ENCODE assay signal across 1 cellular context in the genomic region with DNA sequence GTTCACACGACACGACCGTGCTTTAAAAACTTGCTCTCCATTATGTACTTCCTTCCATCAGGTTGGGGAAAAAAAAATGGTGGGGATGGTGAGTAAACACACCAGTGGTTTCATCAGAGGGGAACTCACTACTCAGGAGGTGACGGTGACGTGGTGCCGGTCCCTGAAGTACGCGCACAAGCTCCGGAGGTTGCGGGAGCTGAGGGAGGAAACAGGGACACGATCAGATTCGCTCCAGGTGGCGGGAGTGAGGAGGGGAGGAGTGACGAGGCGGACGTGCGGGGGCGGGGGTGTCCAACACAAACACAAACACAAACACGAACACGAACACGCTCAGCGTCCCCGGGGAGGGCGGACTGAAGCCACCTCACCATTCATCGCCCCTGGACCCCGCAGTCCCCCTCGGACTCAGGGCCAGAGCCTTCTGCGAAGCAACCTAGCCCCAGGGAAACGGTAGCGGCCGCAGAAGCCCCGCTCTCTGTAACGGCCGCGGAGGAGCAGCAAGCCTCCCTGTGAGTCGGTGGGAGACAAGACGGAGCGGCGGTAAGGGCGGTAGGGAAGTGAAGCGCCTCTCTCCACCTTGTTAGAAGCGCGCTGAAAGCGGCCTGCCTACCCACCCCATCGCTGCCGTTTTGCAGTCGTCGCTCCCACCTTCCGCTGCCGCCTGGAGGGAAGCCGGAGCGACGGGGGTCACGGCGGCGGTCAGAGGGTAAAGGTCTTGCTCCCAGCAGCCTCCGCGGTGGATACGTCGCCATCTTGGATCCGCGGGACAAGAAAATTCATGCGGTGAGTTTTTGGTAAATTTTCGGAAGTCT.
TF ChIP-seq lines count a peak whose summit lies in the region.

A gene with protein sequence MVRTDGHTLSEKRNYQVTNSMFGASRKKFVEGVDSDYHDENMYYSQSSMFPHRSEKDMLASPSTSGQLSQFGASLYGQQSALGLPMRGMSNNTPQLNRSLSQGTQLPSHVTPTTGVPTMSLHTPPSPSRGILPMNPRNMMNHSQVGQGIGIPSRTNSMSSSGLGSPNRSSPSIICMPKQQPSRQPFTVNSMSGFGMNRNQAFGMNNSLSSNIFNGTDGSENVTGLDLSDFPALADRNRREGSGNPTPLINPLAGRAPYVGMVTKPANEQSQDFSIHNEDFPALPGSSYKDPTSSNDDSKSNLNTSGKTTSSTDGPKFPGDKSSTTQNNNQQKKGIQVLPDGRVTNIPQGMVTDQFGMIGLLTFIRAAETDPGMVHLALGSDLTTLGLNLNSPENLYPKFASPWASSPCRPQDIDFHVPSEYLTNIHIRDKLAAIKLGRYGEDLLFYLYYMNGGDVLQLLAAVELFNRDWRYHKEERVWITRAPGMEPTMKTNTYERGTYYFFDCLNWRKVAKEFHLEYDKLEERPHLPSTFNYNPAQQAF (plus strand): TSS at position 739 of the 815 bp plus-strand sequence. CDS start 34,794 bp downstream, outside the sequence.

TF ChIP-seq in HepG2, 621 proteins besides CTCF, POLR2A, EP300 and RAD21 (continued from another document and continues in another):
- TF ChIP-seq, protein P1, sequence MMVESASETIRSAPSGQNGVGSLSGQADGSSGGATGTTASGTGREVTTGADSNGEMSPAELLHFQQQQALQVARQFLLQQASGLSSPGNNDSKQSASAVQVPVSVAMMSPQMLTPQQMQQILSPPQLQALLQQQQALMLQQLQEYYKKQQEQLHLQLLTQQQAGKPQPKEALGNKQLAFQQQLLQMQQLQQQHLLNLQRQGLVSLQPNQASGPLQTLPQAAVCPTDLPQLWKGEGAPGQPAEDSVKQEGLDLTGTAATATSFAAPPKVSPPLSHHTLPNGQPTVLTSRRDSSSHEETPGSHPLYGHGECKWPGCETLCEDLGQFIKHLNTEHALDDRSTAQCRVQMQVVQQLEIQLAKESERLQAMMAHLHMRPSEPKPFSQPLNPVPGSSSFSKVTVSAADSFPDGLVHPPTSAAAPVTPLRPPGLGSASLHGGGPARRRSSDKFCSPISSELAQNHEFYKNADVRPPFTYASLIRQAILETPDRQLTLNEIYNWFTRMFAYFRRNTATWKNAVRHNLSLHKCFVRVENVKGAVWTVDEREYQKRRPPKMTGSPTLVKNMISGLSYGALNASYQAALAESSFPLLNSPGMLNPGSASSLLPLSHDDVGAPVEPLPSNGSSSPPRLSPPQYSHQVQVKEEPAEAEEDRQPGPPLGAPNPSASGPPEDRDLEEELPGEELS (CRISPR knock-in tag; IDR thresholded peaks at IDR 0.05), result peak; percentile 92
- TF ChIP-seq, protein P2, sequence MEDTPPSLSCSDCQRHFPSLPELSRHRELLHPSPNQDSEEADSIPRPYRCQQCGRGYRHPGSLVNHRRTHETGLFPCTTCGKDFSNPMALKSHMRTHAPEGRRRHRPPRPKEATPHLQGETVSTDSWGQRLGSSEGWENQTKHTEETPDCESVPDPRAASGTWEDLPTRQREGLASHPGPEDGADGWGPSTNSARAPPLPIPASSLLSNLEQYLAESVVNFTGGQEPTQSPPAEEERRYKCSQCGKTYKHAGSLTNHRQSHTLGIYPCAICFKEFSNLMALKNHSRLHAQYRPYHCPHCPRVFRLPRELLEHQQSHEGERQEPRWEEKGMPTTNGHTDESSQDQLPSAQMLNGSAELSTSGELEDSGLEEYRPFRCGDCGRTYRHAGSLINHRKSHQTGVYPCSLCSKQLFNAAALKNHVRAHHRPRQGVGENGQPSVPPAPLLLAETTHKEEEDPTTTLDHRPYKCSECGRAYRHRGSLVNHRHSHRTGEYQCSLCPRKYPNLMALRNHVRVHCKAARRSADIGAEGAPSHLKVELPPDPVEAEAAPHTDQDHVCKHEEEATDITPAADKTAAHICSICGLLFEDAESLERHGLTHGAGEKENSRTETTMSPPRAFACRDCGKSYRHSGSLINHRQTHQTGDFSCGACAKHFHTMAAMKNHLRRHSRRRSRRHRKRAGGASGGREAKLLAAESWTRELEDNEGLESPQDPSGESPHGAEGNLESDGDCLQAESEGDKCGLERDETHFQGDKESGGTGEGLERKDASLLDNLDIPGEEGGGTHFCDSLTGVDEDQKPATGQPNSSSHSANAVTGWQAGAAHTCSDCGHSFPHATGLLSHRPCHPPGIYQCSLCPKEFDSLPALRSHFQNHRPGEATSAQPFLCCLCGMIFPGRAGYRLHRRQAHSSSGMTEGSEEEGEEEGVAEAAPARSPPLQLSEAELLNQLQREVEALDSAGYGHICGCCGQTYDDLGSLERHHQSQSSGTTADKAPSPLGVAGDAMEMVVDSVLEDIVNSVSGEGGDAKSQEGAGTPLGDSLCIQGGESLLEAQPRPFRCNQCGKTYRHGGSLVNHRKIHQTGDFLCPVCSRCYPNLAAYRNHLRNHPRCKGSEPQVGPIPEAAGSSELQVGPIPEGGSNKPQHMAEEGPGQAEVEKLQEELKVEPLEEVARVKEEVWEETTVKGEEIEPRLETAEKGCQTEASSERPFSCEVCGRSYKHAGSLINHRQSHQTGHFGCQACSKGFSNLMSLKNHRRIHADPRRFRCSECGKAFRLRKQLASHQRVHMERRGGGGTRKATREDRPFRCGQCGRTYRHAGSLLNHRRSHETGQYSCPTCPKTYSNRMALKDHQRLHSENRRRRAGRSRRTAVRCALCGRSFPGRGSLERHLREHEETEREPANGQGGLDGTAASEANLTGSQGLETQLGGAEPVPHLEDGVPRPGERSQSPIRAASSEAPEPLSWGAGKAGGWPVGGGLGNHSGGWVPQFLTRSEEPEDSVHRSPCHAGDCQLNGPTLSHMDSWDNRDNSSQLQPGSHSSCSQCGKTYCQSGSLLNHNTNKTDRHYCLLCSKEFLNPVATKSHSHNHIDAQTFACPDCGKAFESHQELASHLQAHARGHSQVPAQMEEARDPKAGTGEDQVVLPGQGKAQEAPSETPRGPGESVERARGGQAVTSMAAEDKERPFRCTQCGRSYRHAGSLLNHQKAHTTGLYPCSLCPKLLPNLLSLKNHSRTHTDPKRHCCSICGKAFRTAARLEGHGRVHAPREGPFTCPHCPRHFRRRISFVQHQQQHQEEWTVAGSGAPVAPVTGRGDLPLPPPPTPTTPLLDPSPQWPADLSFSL (CRISPR knock-in tag; IDR thresholded peaks at IDR 0.05), result peak; percentile 83
- peak; percentile 97 for TF ChIP-seq RBFOX2 (IDR thresholded peaks at IDR 0.05; ENCODE audit: low read depth, low read length)
- TF ChIP-seq ZNF431 (CRISPR knock-in tag; IDR thresholded peaks at IDR 0.05; ENCODE audit: borderline replicate concordance, low read depth), result no peak
- peak; percentile 69; the same call in 1 of the 2 replicates for TF ChIP-seq KLF6 (CRISPR knock-in tag; IDR thresholded peaks at IDR 0.05)
- peak; percentile 94 for TF ChIP-seq EED (CRISPR knock-in tag; IDR thresholded peaks at IDR 0.05)
- TF ChIP-seq ZNF777 (CRISPR knock-in tag; IDR thresholded peaks at IDR 0.05), result no peak
- no peak for TF ChIP-seq ZNF337 (CRISPR knock-in tag; IDR thresholded peaks at IDR 0.05; ENCODE audit: borderline replicate concordance, low read depth)
- TF ChIP-seq ZNF652 (CRISPR knock-in tag; IDR thresholded peaks at IDR 0.05; ENCODE audit: borderline replicate concordance, low read depth), result peak; percentile 65; the same call in 1 of the 2 replicates
- TF ChIP-seq ZNF143 (CRISPR knock-in tag; IDR thresholded peaks at IDR 0.05), result peak; percentile 93
- no peak for TF ChIP-seq ZNF773 (CRISPR knock-in tag; IDR thresholded peaks at IDR 0.05; ENCODE audit: borderline replicate concordance)
- no peak for TF ChIP-seq HOXA7 (CRISPR knock-in tag; IDR thresholded peaks at IDR 0.05)
- TF ChIP-seq, protein P3, sequence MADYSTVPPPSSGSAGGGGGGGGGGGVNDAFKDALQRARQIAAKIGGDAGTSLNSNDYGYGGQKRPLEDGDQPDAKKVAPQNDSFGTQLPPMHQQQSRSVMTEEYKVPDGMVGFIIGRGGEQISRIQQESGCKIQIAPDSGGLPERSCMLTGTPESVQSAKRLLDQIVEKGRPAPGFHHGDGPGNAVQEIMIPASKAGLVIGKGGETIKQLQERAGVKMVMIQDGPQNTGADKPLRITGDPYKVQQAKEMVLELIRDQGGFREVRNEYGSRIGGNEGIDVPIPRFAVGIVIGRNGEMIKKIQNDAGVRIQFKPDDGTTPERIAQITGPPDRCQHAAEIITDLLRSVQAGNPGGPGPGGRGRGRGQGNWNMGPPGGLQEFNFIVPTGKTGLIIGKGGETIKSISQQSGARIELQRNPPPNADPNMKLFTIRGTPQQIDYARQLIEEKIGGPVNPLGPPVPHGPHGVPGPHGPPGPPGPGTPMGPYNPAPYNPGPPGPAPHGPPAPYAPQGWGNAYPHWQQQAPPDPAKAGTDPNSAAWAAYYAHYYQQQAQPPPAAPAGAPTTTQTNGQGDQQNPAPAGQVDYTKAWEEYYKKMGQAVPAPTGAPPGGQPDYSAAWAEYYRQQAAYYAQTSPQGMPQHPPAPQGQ (CRISPR knock-in tag; IDR thresholded peaks at IDR 0.05; ENCODE audit: borderline replicate concordance), result no peak
- TF ChIP-seq, protein P4, sequence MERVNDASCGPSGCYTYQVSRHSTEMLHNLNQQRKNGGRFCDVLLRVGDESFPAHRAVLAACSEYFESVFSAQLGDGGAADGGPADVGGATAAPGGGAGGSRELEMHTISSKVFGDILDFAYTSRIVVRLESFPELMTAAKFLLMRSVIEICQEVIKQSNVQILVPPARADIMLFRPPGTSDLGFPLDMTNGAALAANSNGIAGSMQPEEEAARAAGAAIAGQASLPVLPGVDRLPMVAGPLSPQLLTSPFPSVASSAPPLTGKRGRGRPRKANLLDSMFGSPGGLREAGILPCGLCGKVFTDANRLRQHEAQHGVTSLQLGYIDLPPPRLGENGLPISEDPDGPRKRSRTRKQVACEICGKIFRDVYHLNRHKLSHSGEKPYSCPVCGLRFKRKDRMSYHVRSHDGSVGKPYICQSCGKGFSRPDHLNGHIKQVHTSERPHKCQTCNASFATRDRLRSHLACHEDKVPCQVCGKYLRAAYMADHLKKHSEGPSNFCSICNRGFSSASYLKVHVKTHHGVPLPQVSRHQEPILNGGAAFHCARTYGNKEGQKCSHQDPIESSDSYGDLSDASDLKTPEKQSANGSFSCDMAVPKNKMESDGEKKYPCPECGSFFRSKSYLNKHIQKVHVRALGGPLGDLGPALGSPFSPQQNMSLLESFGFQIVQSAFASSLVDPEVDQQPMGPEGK (CRISPR knock-in tag; IDR thresholded peaks at IDR 0.05), result peak; percentile 88
- TF ChIP-seq, protein P5, sequence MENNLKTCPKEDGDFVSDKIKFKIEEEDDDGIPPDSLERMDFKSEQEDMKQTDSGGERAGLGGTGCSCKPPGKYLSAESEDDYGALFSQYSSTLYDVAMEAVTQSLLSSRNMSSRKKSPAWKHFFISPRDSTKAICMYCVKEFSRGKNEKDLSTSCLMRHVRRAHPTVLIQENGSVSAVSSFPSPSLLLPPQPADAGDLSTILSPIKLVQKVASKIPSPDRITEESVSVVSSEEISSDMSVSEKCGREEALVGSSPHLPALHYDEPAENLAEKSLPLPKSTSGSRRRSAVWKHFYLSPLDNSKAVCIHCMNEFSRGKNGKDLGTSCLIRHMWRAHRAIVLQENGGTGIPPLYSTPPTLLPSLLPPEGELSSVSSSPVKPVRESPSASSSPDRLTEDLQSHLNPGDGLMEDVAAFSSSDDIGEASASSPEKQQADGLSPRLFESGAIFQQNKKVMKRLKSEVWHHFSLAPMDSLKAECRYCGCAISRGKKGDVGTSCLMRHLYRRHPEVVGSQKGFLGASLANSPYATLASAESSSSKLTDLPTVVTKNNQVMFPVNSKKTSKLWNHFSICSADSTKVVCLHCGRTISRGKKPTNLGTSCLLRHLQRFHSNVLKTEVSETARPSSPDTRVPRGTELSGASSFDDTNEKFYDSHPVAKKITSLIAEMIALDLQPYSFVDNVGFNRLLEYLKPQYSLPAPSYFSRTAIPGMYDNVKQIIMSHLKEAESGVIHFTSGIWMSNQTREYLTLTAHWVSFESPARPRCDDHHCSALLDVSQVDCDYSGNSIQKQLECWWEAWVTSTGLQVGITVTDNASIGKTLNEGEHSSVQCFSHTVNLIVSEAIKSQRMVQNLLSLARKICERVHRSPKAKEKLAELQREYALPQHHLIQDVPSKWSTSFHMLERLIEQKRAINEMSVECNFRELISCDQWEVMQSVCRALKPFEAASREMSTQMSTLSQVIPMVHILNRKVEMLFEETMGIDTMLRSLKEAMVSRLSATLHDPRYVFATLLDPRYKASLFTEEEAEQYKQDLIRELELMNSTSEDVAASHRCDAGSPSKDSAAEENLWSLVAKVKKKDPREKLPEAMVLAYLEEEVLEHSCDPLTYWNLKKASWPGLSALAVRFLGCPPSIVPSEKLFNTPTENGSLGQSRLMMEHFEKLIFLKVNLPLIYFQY (CRISPR knock-in tag; IDR thresholded peaks at IDR 0.05; ENCODE audit: borderline replicate concordance), result peak; percentile 12
- TF ChIP-seq, protein P6, sequence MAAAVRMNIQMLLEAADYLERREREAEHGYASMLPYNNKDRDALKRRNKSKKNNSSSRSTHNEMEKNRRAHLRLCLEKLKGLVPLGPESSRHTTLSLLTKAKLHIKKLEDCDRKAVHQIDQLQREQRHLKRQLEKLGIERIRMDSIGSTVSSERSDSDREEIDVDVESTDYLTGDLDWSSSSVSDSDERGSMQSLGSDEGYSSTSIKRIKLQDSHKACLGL (CRISPR knock-in tag; IDR thresholded peaks at IDR 0.05), result no peak
- TF ChIP-seq KDM4B (CRISPR knock-in tag; IDR thresholded peaks at IDR 0.05), result no peak; the same call in 1 of the 2 replicates
- no peak; the same call in 1 of the 2 replicates for TF ChIP-seq SAFB2 (CRISPR knock-in tag; IDR thresholded peaks at IDR 0.05; ENCODE audit: borderline replicate concordance, low read depth)
- peak; percentile 87; the same call in 1 of the 2 replicates for TF ChIP-seq ZNF747 (CRISPR knock-in tag; IDR thresholded peaks at IDR 0.05; ENCODE audit: borderline replicate concordance)
- TF ChIP-seq RFXAP (CRISPR knock-in tag; IDR thresholded peaks at IDR 0.05; ENCODE audit: borderline replicate concordance), result no peak
- peak; percentile 56 for TF ChIP-seq ZNF607 (CRISPR knock-in tag; IDR thresholded peaks at IDR 0.05; ENCODE audit: borderline replicate concordance)
- TF ChIP-seq ZNF841 (CRISPR knock-in tag; IDR thresholded peaks at IDR 0.05; ENCODE audit: borderline replicate concordance), result no peak; the same call in 1 of the 2 replicates
- TF ChIP-seq, protein P7, sequence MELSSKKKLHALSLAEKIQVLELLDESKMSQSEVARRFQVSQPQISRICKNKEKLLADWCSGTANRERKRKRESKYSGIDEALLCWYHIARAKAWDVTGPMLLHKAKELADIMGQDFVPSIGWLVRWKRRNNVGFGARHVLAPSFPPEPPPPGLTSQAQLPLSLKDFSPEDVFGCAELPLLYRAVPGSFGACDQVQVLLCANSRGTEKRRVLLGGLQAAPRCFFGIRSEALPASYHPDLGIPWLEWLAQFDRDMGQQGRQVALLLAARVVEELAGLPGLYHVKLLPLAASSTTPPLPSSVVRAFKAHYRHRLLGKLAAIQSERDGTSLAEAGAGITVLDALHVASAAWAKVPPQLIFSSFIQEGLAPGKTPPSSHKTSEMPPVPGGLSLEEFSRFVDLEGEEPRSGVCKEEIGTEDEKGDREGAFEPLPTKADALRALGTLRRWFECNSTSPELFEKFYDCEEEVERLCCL (CRISPR knock-in tag; IDR thresholded peaks at IDR 0.05; ENCODE audit: borderline replicate concordance), result no peak
- TF ChIP-seq ZNF766 (CRISPR knock-in tag; IDR thresholded peaks at IDR 0.05; ENCODE audit: borderline replicate concordance), result no peak
- peak; percentile 96 for TF ChIP-seq ZNF839 (CRISPR knock-in tag; IDR thresholded peaks at IDR 0.05; ENCODE audit: borderline replicate concordance)
- TF ChIP-seq THYN1 (CRISPR knock-in tag; IDR thresholded peaks at IDR 0.05; ENCODE audit: borderline replicate concordance, low read depth), result 0 out of 2 replicates have a peak, but pooled peaks have one; percentile 44
- TF ChIP-seq, protein P8, sequence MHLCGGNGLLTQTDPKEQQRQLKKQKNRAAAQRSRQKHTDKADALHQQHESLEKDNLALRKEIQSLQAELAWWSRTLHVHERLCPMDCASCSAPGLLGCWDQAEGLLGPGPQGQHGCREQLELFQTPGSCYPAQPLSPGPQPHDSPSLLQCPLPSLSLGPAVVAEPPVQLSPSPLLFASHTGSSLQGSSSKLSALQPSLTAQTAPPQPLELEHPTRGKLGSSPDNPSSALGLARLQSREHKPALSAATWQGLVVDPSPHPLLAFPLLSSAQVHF (CRISPR knock-in tag; IDR thresholded peaks at IDR 0.05), result peak; percentile 58; the same call in 1 of the 2 replicates
- no peak for TF ChIP-seq GPN1 (CRISPR knock-in tag; IDR thresholded peaks at IDR 0.05; ENCODE audit: borderline replicate concordance)
- TF ChIP-seq ZNF629 (CRISPR knock-in tag; conservative IDR thresholded peaks at IDR 0.05), result no peak
- no peak for TF ChIP-seq RFX1 (IDR thresholded peaks at IDR 0.05)
- no peak for TF ChIP-seq ZNF879 (CRISPR knock-in tag; IDR thresholded peaks at IDR 0.05)
